ENCODE assay signal across 8 cellular contexts in genomic region chrX:75295641-75296040, GRCh38.
"Had no signal": no experiment of that assay in that cellular context is flagged by ENCODE, and none has a peak within 500 bp of the region (broad histone marks: within the 10 kb centered on the region; RNA-seq: fewer than 3 reads in every experiment).

No MANE protein-coding gene starts in this region.

- ATAC-seq: GM12878 had no signal

- FAIRE-seq: G401.6, GM12878, GM12891, GM12892, GM18507, GM19239 had no signal

- H3K4me3 ChIP-seq: GM12878 had no signal

- DNase-seq: GDM1, GF-D8 had no signal
